Comparison of ENCODE assay signal across 8 cellular contexts in the genomic region with DNA sequence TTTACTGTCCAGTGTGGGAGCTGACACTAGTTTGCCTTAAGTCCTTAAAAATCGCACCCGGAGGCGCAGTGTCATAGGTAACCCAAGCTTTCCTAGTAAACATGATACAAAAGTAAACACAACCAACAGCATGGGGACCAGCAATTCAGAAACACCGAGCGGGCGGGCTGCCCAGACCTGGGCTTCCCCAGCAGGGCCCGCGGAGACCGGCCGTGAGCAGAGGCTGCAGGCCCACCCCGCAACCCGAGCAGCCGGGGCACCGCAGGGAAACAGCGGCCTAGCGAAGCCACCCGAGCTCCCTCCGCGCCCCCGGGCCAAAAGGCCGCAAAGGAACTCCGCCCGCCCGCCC. TPM values are rescaled to one million over a fixed set of nuclear protein-coding genes. Genes with fewer than 3 reads are reported as not detected.
DNase-seq lines count a peak whose midpoint lies in the region; ATAC-seq, FAIRE-seq and TF ChIP-seq lines count a peak whose summit lies in the region.

No MANE protein-coding gene starts in this region.

- no peak overlapping the region for H3K27ac Mint-ChIP-seq in activated T-helper 17 cell treated with anti-CD3 and anti-CD28 coated beads, Interleukin-2, amount 50 U/mL, for 72 hours

- H4K20me1 ChIP-seq in keratinocyte (ENCODE audit: control insufficient read depth, extremely low read depth, insufficient read depth, low read length): no peaks in the 10 kb centered on the region

- peak; percentile 87 for DNase-seq in COR-L47 (lab: John Stamatoyannopoulos, UW)
- DNase-seq in HS-5 (ENCODE audit: low read depth): peak; percentile 18
- no peak for DNase-seq in keratinocyte (ENCODE audit: low read depth, low spot score)
- DNase-seq in thyroid gland: no peak
- no peak for DNase-seq in glomerular visceral epithelial cell (ENCODE audit: extremely low spot score)

- H3K27ac ChIP-seq in keratinocyte (ENCODE audit: control insufficient read depth, insufficient read depth, low read length): peak overlapping the region; percentile 86
- H3K27ac ChIP-seq in thyroid gland: peak overlapping the region; percentile 65 to 87 (median 72)

- H3K4me2 ChIP-seq in keratinocyte (ENCODE audit: control insufficient read depth, extremely low read depth, insufficient read depth, low read depth, low read length): peak overlapping the region; percentile 67

- no peaks in the 10 kb centered on the region for H3K9me3 Mint-ChIP-seq in activated T-helper 17 cell treated with anti-CD3 and anti-CD28 coated beads, Interleukin-2, amount 50 U/mL, for 72 hours

- TF ChIP-seq CTCF in keratinocyte (optimal IDR thresholded peaks at IDR 0.05 in 1 of 3, IDR thresholded peaks at IDR 0.05 in 1 of 3, conservative IDR thresholded peaks at IDR 0.05 in 1 of 3; ENCODE audit: extremely low read depth in 1 of 3, insufficient read depth in 2 of 3, low read length in 3 of 3) (no peak), thyroid gland (IDR thresholded peaks at IDR 0.05) (no peak)

- H3K4me3 ChIP-seq in keratinocyte (ENCODE audit: control insufficient read depth in 2 of 3, extremely low read depth in 1 of 3, insufficient read depth in 2 of 3, low read depth in 1 of 3, low read length in 3 of 3) (peak overlapping the region; percentile 65 to 89 (median 78)), thyroid gland (replicated peaks in 1 of 3) (peak overlapping the region; percentile 42 to 56 (median 55))

- H3K79me2 ChIP-seq in keratinocyte (ENCODE audit: control insufficient read depth, insufficient read depth, low read length): peaks cover 16% of the 10 kb centered on the region

- H3K36me3 Mint-ChIP-seq in activated T-helper 17 cell treated with anti-CD3 and anti-CD28 coated beads, Interleukin-2, amount 50 U/mL, for 72 hours (ENCODE audit: low read depth): peaks cover 15% of the 10 kb centered on the region

- H3K36me3 ChIP-seq in keratinocyte (ENCODE audit: control insufficient read depth in 2 of 2, extremely low read depth in 1 of 2, insufficient read depth in 2 of 2, low read length in 2 of 2) (no peaks in the 10 kb centered on the region), thyroid gland (no peaks in the 10 kb centered on the region)

- H3K9ac ChIP-seq in keratinocyte (ENCODE audit: control insufficient read depth, extremely low read depth, insufficient read depth, low read length): peak overlapping the region; percentile 87

- WGBS in thyroid gland, 2 donors: 0 to 1% methylated on average over 14 to 17 of the region's 24 CpGs

- intact Hi-C loops in thyroid gland (cut with DNase I): loop anchor here (10.0 kb wide), 1 partner anchor 172 kb away; a partner anchor contains a TSS

- no peak for TF ChIP-seq POLR2A in thyroid gland (IDR thresholded peaks at IDR 0.05)

- H3K27me3 ChIP-seq in keratinocyte (ENCODE audit: control insufficient read depth, extremely low read depth, insufficient read depth, low read length) (no peaks in the 10 kb centered on the region), thyroid gland (no peaks in the 10 kb centered on the region)

- H2AFZ ChIP-seq in keratinocyte (ENCODE audit: control insufficient read depth, low read length): peak overlapping the region; percentile 78

- no peak for FAIRE-seq in keratinocyte (lab: Jason Lieb, UNC)

- no peaks in the 10 kb centered on the region for H3K4me1 Mint-ChIP-seq in activated T-helper 17 cell treated with anti-CD3 and anti-CD28 coated beads, Interleukin-2, amount 50 U/mL, for 72 hours

- peaks cover 16% of the 10 kb centered on the region for H3K4me1 ChIP-seq in keratinocyte (ENCODE audit: control insufficient read depth, extremely low read depth, insufficient read depth, low read length)
- peaks cover 15 to 17% of the 10 kb centered on the region in 2 donors for H3K4me1 ChIP-seq in thyroid gland

- ATAC-seq in GM21390 (IDR thresholded peaks at IDR 0.05; ENCODE audit: unreplicated experiment) (peak; percentile 45), GM21529 (IDR thresholded peaks at IDR 0.05; ENCODE audit: unreplicated experiment) (no peak)
- ATAC-seq in activated T-helper 17 cell treated with anti-CD3 and anti-CD28 coated beads, Interleukin-2, amount 50 U/mL, for 72 hours (replicated peaks): peak; percentile 41

- dilution Hi-C loops in keratinocyte (cut with MboI; ENCODE audit: extremely low pct_ligation_motif_present, low sequenced_read_pairs): no loop called here

- no peaks in the 10 kb centered on the region for H3K9me1 ChIP-seq in keratinocyte (ENCODE audit: control insufficient read depth, extremely low read depth, insufficient read depth, low read length)

- H3K9me3 ChIP-seq in keratinocyte (ENCODE audit: control insufficient read depth, low read depth, low read length) (no peaks in the 10 kb centered on the region), thyroid gland (no peaks in the 10 kb centered on the region)

- no peaks in the 10 kb centered on the region for H3K27me3 Mint-ChIP-seq in activated T-helper 17 cell treated with anti-CD3 and anti-CD28 coated beads, Interleukin-2, amount 50 U/mL, for 72 hours

- H3K4me3 Mint-ChIP-seq in activated T-helper 17 cell treated with anti-CD3 and anti-CD28 coated beads, Interleukin-2, amount 50 U/mL, for 72 hours: no peak overlapping the region

RNA-seq across cellular contexts. Expression of a gene that starts 0.3 kb away (rescaled TPM):
- 10 to 100 TPM; 21.3 to 29.7 TPM for total RNA-seq in activated T-helper 17 cell treated with anti-CD3 and anti-CD28 coated beads, Interleukin-2, amount 50 U/mL, for 72 hours
- 4.5 to 8.0 TPM (median 6.6 TPM) in 3 replicates for polyA plus RNA-seq in keratinocyte
- polyA plus RNA-seq in keratinocyte (2011; ENCODE audit: low read depth): 5.9 TPM
- 1.6 and 2.5 TPM in 2 replicates for polyA plus RNA-seq in keratinocyte (2011; cell fraction: cytosol; rRNA removed)
- polyA plus RNA-seq in keratinocyte (2011; cell fraction: nucleus; rRNA removed): 13.4 and 15.8 TPM in 2 replicates
- 1.8 and 3.3 TPM in 2 replicates for polyA plus RNA-seq in keratinocyte (2012; ENCODE audit: low replicate concordance)
- polyA minus RNA-seq in keratinocyte: 1.3 to 15.3 TPM (median 10.1 TPM) in 3 replicates
- 2.7 TPM for polyA minus RNA-seq in keratinocyte (2011; cell fraction: cytosol; rRNA and poly(A)+ RNA removed)
- polyA minus RNA-seq in keratinocyte (2011; cell fraction: nucleus; rRNA and poly(A)+ RNA removed): 9.2 and 24.4 TPM in 2 replicates
- 10 to 100 TPM; 29.1 to 45.7 (median 32.9) TPM for total RNA-seq in thyroid gland

Comparison
In these comparisons a context has a peak if more than half of its experiments do, and no peak if none do; other contexts are left out.
1. DNase-seq: peak in COR-L47 (single experiment) and HS-5 (single experiment); none in keratinocyte (single experiment), thyroid gland (0 of 2) and glomerular visceral epithelial cell (single experiment).